23 cellular contexts compared by ENCODE assay signal in genomic region chr2:30195011-30195410, GRCh38.
"Had no signal": no experiment of that assay in that cellular context is flagged by ENCODE, and none has a peak within 500 bp of the region (broad histone marks: within the 10 kb centered on the region; RNA-seq: fewer than 3 reads in every experiment).

No MANE protein-coding gene starts in this region.

- H3K4me3 Mint-ChIP-seq: activated CD4-positive, alpha-beta memory T cell treated with anti-CD3 and anti-CD28 coated beads for 36 hours; activated naive CD4-positive, alpha-beta T cell treated with anti-CD3 and anti-CD28 coated beads for 36 hours; activated naive CD8-positive, alpha-beta T cell; activated T-cell treated with anti-CD3 and anti-CD28 coated beads, Interleukin-2, amount 50 U/mL, for 4 hours; brain had no signal

- H3K27ac Mint-ChIP-seq: activated CD4-positive, alpha-beta memory T cell treated with anti-CD3 and anti-CD28 coated beads for 36 hours; activated naive CD4-positive, alpha-beta T cell treated with anti-CD3 and anti-CD28 coated beads for 36 hours; activated naive CD8-positive, alpha-beta T cell; brain had no signal

- H3K36me3 Mint-ChIP-seq: activated CD4-positive, alpha-beta memory T cell treated with anti-CD3 and anti-CD28 coated beads for 36 hours; activated naive CD8-positive, alpha-beta T cell; brain had no signal

- H3K27me3 Mint-ChIP-seq: activated CD4-positive, alpha-beta memory T cell treated with anti-CD3 and anti-CD28 coated beads for 36 hours; activated naive CD8-positive, alpha-beta T cell had no signal

- DNase-seq: activated CD4-positive, alpha-beta memory T cell treated with anti-CD3 and anti-CD28 coated beads for 36 hours; activated CD4-positive, alpha-beta T cell treated with anti-CD3 and anti-CD28 coated beads for 48 hours; activated CD8-positive, alpha-beta memory T cell treated with anti-CD3 and anti-CD28 coated beads for 24 hours; activated effector memory CD4-positive, alpha-beta T cell treated with anti-CD3 and anti-CD28 coated beads, Interleukin-2, amount 50 U/mL, for 16 hours; activated naive CD4-positive, alpha-beta T cell treated with anti-CD3 and anti-CD28 coated beads for 36 hours; activated T-cell treated with anti-CD3 and anti-CD28 coated beads, Interleukin-2, amount 50 U/mL, for 4 hours; amygdala; cerebellar nuclear complex; IMR-90; KG1; NCI-H1092; NCI-H1417; NCI-H1694; NCI-H2029; NCI-H446; NCI-H524; PC-3; SHP77 treated with DMSO at 0.1 percent for 48 hours; T-helper 2 cell; T1000 had no signal

- H3K27ac ChIP-seq: VCaP had no signal

- H3K9me3 Mint-ChIP-seq: activated CD4-positive, alpha-beta memory T cell treated with anti-CD3 and anti-CD28 coated beads for 36 hours; activated naive CD4-positive, alpha-beta T cell treated with anti-CD3 and anti-CD28 coated beads for 36 hours; activated T-cell treated with anti-CD3 and anti-CD28 coated beads, Interleukin-2, amount 50 U/mL, for 4 hours had no signal

- ATAC-seq: activated T-cell treated with anti-CD3 and anti-CD28 coated beads, Interleukin-2, amount 50 U/mL, for 4 hours; PC-3 had no signal
